ENCODE assay signal across 8 cellular contexts in genomic region chr9:117704024-117704575, GRCh38. TPM values are rescaled to one million over a fixed set of nuclear protein-coding genes. Genes with fewer than 3 reads are reported as not detected.
DNase-seq lines count a peak whose midpoint lies in the region; ATAC-seq, FAIRE-seq and TF ChIP-seq lines count a peak whose summit lies in the region.

Gene TLR4, plus strand, starts transcription at chr9:117704403. Its CDS starts 70 bp downstream, at chr9:117704473.

- TF ChIP-seq RAD21 in liver (IDR thresholded peaks at IDR 0.05) (peak; percentile 36 to 55), HepG2 (CRISPR knock-in tag; IDR thresholded peaks at IDR 0.05) (no peak)

- in situ Hi-C loops in HepG2 (cut with HindIII; ENCODE audit: extremely low pct_ligation_motif_present, low pct_unique_long_range_greater_than_20kb): no loop called here

- no TSS peak for BruUV-seq in HepG2 (replicated peaks; lab: Mats Ljungman, UMichigan)

- H3K27ac ChIP-seq in liver (ENCODE audit: low read depth in 1 of 2, low read length in 2 of 2) (peak within 1 kb of the TSS; percentile 77 to 93), HepG2 (ENCODE audit: extremely low read length, insufficient read depth, low read length) (no peak within 1 kb of the TSS), esophagus muscularis mucosa (replicated peaks in 1 of 4) (peak within 1 kb of the TSS; percentile 73 to 80 (median 76))

- intact Hi-C loops in HepG2 (cut with micrococcal nuclease; ENCODE audit: unreplicated experiment) (no loop called here), esophagus muscularis mucosa (cut with DNase I) (no loop called here), natural killer cell (cut with micrococcal nuclease) (no loop called here)
- intact Hi-C loops in activated T-helper 1 cell treated with anti-CD3 and anti-CD28 coated beads, Interleukin-12 subunit alpha, Interleukin-12 subunit beta, Interleukin-2, Interleukin-4 antibody, amounts not matched to agents 30 ng/mL and 10 ng/mL and 1 ng/mL, durations not matched to agents 14 hours and 24 hours and 36 hours (cut with micrococcal nuclease): no loop called here

- peak within 1 kb of the TSS in 1 of 2 donors; percentile 21 for H3K27ac Mint-ChIP-seq in natural killer cell
- H3K27ac Mint-ChIP-seq in activated T-helper 1 cell treated with anti-CD3 and anti-CD28 coated beads, Interleukin-12 subunit alpha, Interleukin-12 subunit beta, Interleukin-2, Interleukin-4 antibody, amounts not matched to agents 30 ng/mL and 10 ng/mL and 1 ng/mL, durations not matched to agents 14 hours and 24 hours and 36 hours: no peak within 1 kb of the TSS
- H3K27ac Mint-ChIP-seq in activated T-cell treated with anti-CD3 and anti-CD28 coated beads, Interleukin-2, amount 50 U/mL, for 24 hours: no peak within 1 kb of the TSS

- H3K4me2 ChIP-seq in HepG2 (ENCODE audit: low read depth, low read length): no peak within 1 kb of the TSS

- no peak for TF ChIP-seq POLR2A in HepG2 (IDR thresholded peaks at IDR 0.05; ENCODE audit: insufficient read depth in 1 of 2, low read depth in 2 of 2, low read length in 2 of 2)
- TF ChIP-seq POLR2A in esophagus muscularis mucosa (IDR thresholded peaks at IDR 0.05; ENCODE audit: low read depth): peak; percentile 27

- H3K9me3 Mint-ChIP-seq in natural killer cell: peaks cover 0 to 2% of the 10 kb centered on the region in 2 donors
- peaks cover 3% of the 10 kb centered on the region for H3K9me3 Mint-ChIP-seq in activated T-helper 1 cell treated with anti-CD3 and anti-CD28 coated beads, Interleukin-12 subunit alpha, Interleukin-12 subunit beta, Interleukin-2, Interleukin-4 antibody, amounts not matched to agents 30 ng/mL and 10 ng/mL and 1 ng/mL, durations not matched to agents 14 hours and 24 hours and 36 hours
- H3K9me3 Mint-ChIP-seq in activated T-cell treated with anti-CD3 and anti-CD28 coated beads, Interleukin-2, amount 50 U/mL, for 24 hours: no peaks in the 10 kb centered on the region

- no peaks in the 10 kb centered on the region for H3K79me2 ChIP-seq in HepG2 (ENCODE audit: insufficient read depth, low read length)

- H3K27me3 ChIP-seq in liver (ENCODE audit: control insufficient read depth in 4 of 4, insufficient read depth in 4 of 4, low read length in 3 of 4) (no peaks in the 10 kb centered on the region), HepG2 (ENCODE audit: control insufficient read depth in 1 of 2, insufficient read depth in 2 of 2, low read length in 2 of 2) (no peaks in the 10 kb centered on the region), esophagus muscularis mucosa (no peaks in the 10 kb centered on the region)

- H2AFZ ChIP-seq in HepG2 (ENCODE audit: low read length): no peak within 1 kb of the TSS

- H3K4me3 ChIP-seq in liver (ENCODE audit: low read depth in 1 of 3, low read length in 3 of 3): peak within 1 kb of the TSS; percentile 21 to 68 (median 35)
- H3K4me3 ChIP-seq in HepG2 (replicated peaks in 1 of 3; ENCODE audit: insufficient read depth in 1 of 3, low read depth in 2 of 3, low read length in 3 of 3): no peak within 1 kb of the TSS
- H3K4me3 ChIP-seq in esophagus muscularis mucosa: peak within 1 kb of the TSS; percentile 43 to 52 (median 50)

- H4K20me1 ChIP-seq in HepG2 (ENCODE audit: insufficient read depth, low read length): no peaks in the 10 kb centered on the region

- H3K36me3 ChIP-seq in liver (ENCODE audit: control insufficient read depth in 4 of 4, insufficient read depth in 3 of 4, low read depth in 1 of 4, low read length in 3 of 4) (no peaks in the 10 kb centered on the region), HepG2 (replicated peaks in 1 of 2; ENCODE audit: control insufficient read depth in 1 of 2, insufficient read depth in 2 of 2, low read length in 2 of 2) (no peaks in the 10 kb centered on the region), esophagus muscularis mucosa (peaks cover 0 to 11% (median 5%) of the 10 kb centered on the region in 4 donors)

- no peak for TF ChIP-seq EP300 in HepG2 (IDR thresholded peaks at IDR 0.05; ENCODE audit: low read depth in 2 of 2, low read length in 2 of 2)
- no peak for TF ChIP-seq EP300 in HepG2 (CRISPR knock-in tag; IDR thresholded peaks at IDR 0.05; ENCODE audit: borderline replicate concordance)
- TF ChIP-seq EP300 in esophagus muscularis mucosa (IDR thresholded peaks at IDR 0.05): no peak

- 25% methylated on average over 13 of the region's 13 CpGs for WGBS in liver
- WGBS in HepG2 (ENCODE audit: low lambda C conversion rate): 2% methylated on average over 9 of the region's 13 CpGs
- 12% methylated on average over 13 of the region's 13 CpGs for WGBS in esophagus muscularis mucosa

- no peak for TF ChIP-seq CTCF in liver (IDR thresholded peaks at IDR 0.05; ENCODE audit: low read depth, low read length, missing input control)
- no peak for TF ChIP-seq CTCF in HepG2 (CRISPR knock-in tag; IDR thresholded peaks at IDR 0.05)
- no peak for TF ChIP-seq CTCF in esophagus muscularis mucosa (IDR thresholded peaks at IDR 0.05)
- TF ChIP-seq CTCF in natural killer cell (IDR thresholded peaks at IDR 0.05): no peak

- H3K4me1 Mint-ChIP-seq in natural killer cell: peaks cover 3 to 20% of the 10 kb centered on the region in 2 donors
- peaks cover 10% of the 10 kb centered on the region for H3K4me1 Mint-ChIP-seq in activated T-helper 1 cell treated with anti-CD3 and anti-CD28 coated beads, Interleukin-12 subunit alpha, Interleukin-12 subunit beta, Interleukin-2, Interleukin-4 antibody, amounts not matched to agents 30 ng/mL and 10 ng/mL and 1 ng/mL, durations not matched to agents 14 hours and 24 hours and 36 hours (ENCODE audit: low read depth)
- H3K4me1 Mint-ChIP-seq in activated T-cell treated with anti-CD3 and anti-CD28 coated beads, Interleukin-2, amount 50 U/mL, for 24 hours (ENCODE audit: low read depth): no peaks in the 10 kb centered on the region

- POLR2A ChIA-PET in HepG2 (lab: Yijun Ruan, JAX): no interaction called here

- H3K36me3 Mint-ChIP-seq in natural killer cell: no peaks in the 10 kb centered on the region
- no peaks in the 10 kb centered on the region for H3K36me3 Mint-ChIP-seq in activated T-helper 1 cell treated with anti-CD3 and anti-CD28 coated beads, Interleukin-12 subunit alpha, Interleukin-12 subunit beta, Interleukin-2, Interleukin-4 antibody, amounts not matched to agents 30 ng/mL and 10 ng/mL and 1 ng/mL, durations not matched to agents 14 hours and 24 hours and 36 hours (ENCODE audit: low read depth)
- no peaks in the 10 kb centered on the region for H3K36me3 Mint-ChIP-seq in activated T-cell treated with anti-CD3 and anti-CD28 coated beads, Interleukin-2, amount 50 U/mL, for 24 hours (ENCODE audit: low read depth)

- ATAC-seq in HepG2: no peak; the same call in 2 of the 3 replicates
- ATAC-seq in HG03097 (IDR thresholded peaks at IDR 0.05; ENCODE audit: low FRiP score, unreplicated experiment): peak; percentile 99
- ATAC-seq in natural killer cell: peak; percentile 34 to 84 (median 69)

- CTCF ChIA-PET in HepG2 (lab: Yijun Ruan, JAX; ENCODE audit: low intra/inter-chr PET ratio, low total read pairs): no interaction called here

- H3K27me3 Mint-ChIP-seq in natural killer cell (ENCODE audit: low read depth in 2 of 2): peaks cover 0 to 4% of the 10 kb centered on the region in 2 donors
- H3K27me3 Mint-ChIP-seq in activated T-helper 1 cell treated with anti-CD3 and anti-CD28 coated beads, Interleukin-12 subunit alpha, Interleukin-12 subunit beta, Interleukin-2, Interleukin-4 antibody, amounts not matched to agents 30 ng/mL and 10 ng/mL and 1 ng/mL, durations not matched to agents 14 hours and 24 hours and 36 hours (ENCODE audit: insufficient read depth): peaks cover 6% of the 10 kb centered on the region
- H3K27me3 Mint-ChIP-seq in activated T-cell treated with anti-CD3 and anti-CD28 coated beads, Interleukin-2, amount 50 U/mL, for 24 hours: no peaks in the 10 kb centered on the region

- no peak for DNase-seq in HepG2 (ENCODE audit: low spot score)
- peak; percentile 91 for DNase-seq in SIG-M5 treated with dmso at 0.1 percent for 504 hours (lab: John Stamatoyannopoulos, UW; ENCODE audit: unreplicated experiment)
- peak; percentile 95 for DNase-seq in esophagus muscularis mucosa (ENCODE audit: extremely low spot score)
- DNase-seq in natural killer cell: no peak
- no peak for DNase-seq in activated T-helper 1 cell treated with anti-CD3 and anti-CD28 coated beads, Interleukin-12 subunit alpha, Interleukin-12 subunit beta, Interleukin-2, Interleukin-4 antibody, amounts not matched to agents 30 ng/mL and 10 ng/mL and 1 ng/mL, durations not matched to agents 14 hours and 24 hours and 36 hours (ENCODE audit: low spot score)
- no peak for DNase-seq in activated T-cell treated with anti-CD3 and anti-CD28 coated beads, Interleukin-2, amount 50 U/mL, for 24 hours

- FAIRE-seq in HepG2 (lab: Jason Lieb, UNC): no peak

- H3K9me3 ChIP-seq in liver (ENCODE audit: control insufficient read depth in 4 of 4, low read length in 3 of 4): no peaks in the 10 kb centered on the region
- peaks cover 7% of the 10 kb centered on the region for H3K9me3 ChIP-seq in HepG2 (ENCODE audit: low read length)
- no peaks in the 10 kb centered on the region for H3K9me3 ChIP-seq in esophagus muscularis mucosa

- H3K9ac ChIP-seq in liver (ENCODE audit: low read depth in 1 of 2, low read length in 2 of 2) (peak within 1 kb of the TSS; percentile 56 to 81), HepG2 (ENCODE audit: insufficient read depth, low read depth, low read length) (no peak within 1 kb of the TSS)

- peaks cover 0 to 8% (median 1%) of the 10 kb centered on the region in 4 donors for H3K4me1 ChIP-seq in liver (ENCODE audit: control insufficient read depth in 4 of 4, insufficient read depth in 4 of 4, low read length in 3 of 4)
- no peaks in the 10 kb centered on the region for H3K4me1 ChIP-seq in HepG2 (ENCODE audit: insufficient read depth, low read length)
- peaks cover 10 to 24% (median 15%) of the 10 kb centered on the region in 4 donors for H3K4me1 ChIP-seq in esophagus muscularis mucosa

- H3K4me3 Mint-ChIP-seq in natural killer cell: peak within 1 kb of the TSS; percentile 36
- H3K4me3 Mint-ChIP-seq in activated T-helper 1 cell treated with anti-CD3 and anti-CD28 coated beads, Interleukin-12 subunit alpha, Interleukin-12 subunit beta, Interleukin-2, Interleukin-4 antibody, amounts not matched to agents 30 ng/mL and 10 ng/mL and 1 ng/mL, durations not matched to agents 14 hours and 24 hours and 36 hours: no peak within 1 kb of the TSS
- H3K4me3 Mint-ChIP-seq in activated T-cell treated with anti-CD3 and anti-CD28 coated beads, Interleukin-2, amount 50 U/mL, for 24 hours: no peak within 1 kb of the TSS

RNA-seq across cellular contexts. Expression of gene TLR4, which starts in this region (rescaled TPM):
- total RNA-seq in liver: 10 to 100 TPM; 14.5 to 23.3 TPM
- polyA plus RNA-seq in liver: 1 to 10 TPM; 5.4 to 5.6 TPM
- 0.22 and 0.34 TPM in 2 replicates for total RNA-seq in HepG2 (2016; rRNA removed; fragmentation: Illumina TruSeq; extraction: Trizol)
- not detected in 2 replicates for total RNA-seq in HepG2 (2016; cell fraction: cytosol; rRNA removed; fragmentation: Illumina TruSeq; extraction: Trizol; ENCODE audit: low read depth)
- 0.26 and 0.27 TPM in 2 replicates for total RNA-seq in HepG2 (2016; cell fraction: insoluble cytoplasmic fraction; rRNA removed; fragmentation: Illumina TruSeq; extraction: Trizol)
- 0.07 and 0.19 TPM in 2 replicates for total RNA-seq in HepG2 (2016; cell fraction: membrane; rRNA removed; fragmentation: Illumina TruSeq; extraction: Trizol)
- total RNA-seq in HepG2 (2016; cell fraction: nucleus; rRNA removed; fragmentation: Illumina TruSeq; extraction: Trizol): 0.34 and 0.84 TPM in 2 replicates
- 0.07 TPM in 2 replicates for polyA plus RNA-seq in HepG2 (2011; rRNA removed)
- polyA plus RNA-seq in HepG2 (2011; cell fraction: cytosol; rRNA removed): 0.01 and 0.08 TPM in 2 replicates
- 0.05 TPM in 2 replicates for polyA plus RNA-seq in HepG2 (2011; cell fraction: nucleus; rRNA removed)
- polyA plus RNA-seq in HepG2 (2012): 0.05 and 0.11 TPM in 2 replicates
- polyA plus RNA-seq in HepG2 (2016; cell fraction: cytosol; fragmentation: Illumina TruSeq; extraction: Trizol; ENCODE audit: low read depth): 0.02 TPM in 1 of 2 replicates, not detected in the other
- 0.16 and 0.27 TPM in 2 replicates for polyA plus RNA-seq in HepG2 (2016; cell fraction: insoluble cytoplasmic fraction; fragmentation: Illumina TruSeq; extraction: Trizol; ENCODE audit: low read depth)
- polyA plus RNA-seq in HepG2 (2016; cell fraction: membrane; fragmentation: Illumina TruSeq; extraction: Trizol; ENCODE audit: low read depth): 0.03 and 0.05 TPM in 2 replicates
- polyA plus RNA-seq in HepG2 (2016; cell fraction: nucleus; fragmentation: Illumina TruSeq; extraction: Trizol; ENCODE audit: insufficient read depth, low read depth): 0.11 and 0.15 TPM in 2 replicates
- 0.32 and 4.3 TPM in 2 replicates for polyA minus RNA-seq in HepG2 (2011; rRNA and poly(A)+ RNA removed; ENCODE audit: low replicate concordance)
- polyA minus RNA-seq in HepG2 (2011; cell fraction: cytosol; rRNA and poly(A)+ RNA removed): 0.09 and 0.20 TPM in 2 replicates
- polyA minus RNA-seq in HepG2 (2011; cell fraction: nucleus; rRNA and poly(A)+ RNA removed): 0.37 and 0.52 TPM in 2 replicates
- total RNA-seq in esophagus muscularis mucosa: 10 to 100 TPM in 3 of 4 donors, 1 to 10 TPM in 1; 9.7 to 46.7 (median 17.9) TPM
- total RNA-seq in natural killer cell: 10 to 100 TPM in 1 of 3 donors, 1 to 10 TPM in 2; 1.4 to 15.4 (median 2.2) TPM
- total RNA-seq in activated T-helper 1 cell treated with anti-CD3 and anti-CD28 coated beads, Interleukin-12 subunit alpha, Interleukin-12 subunit beta, Interleukin-2, Interleukin-4 antibody, amounts not matched to agents 30 ng/mL and 10 ng/mL and 1 ng/mL, durations not matched to agents 14 hours and 24 hours and 36 hours: not detected in 2 replicates

Comparison
In these comparisons a context has a peak if more than half of its experiments do, and no peak if none do; other contexts are left out.
1. H3K4me3 ChIP-seq: peak in liver (3 of 3) and esophagus muscularis mucosa (4 of 4); none in HepG2 (0 of 3).
2. DNase-seq: peak in SIG-M5 treated with dmso at 0.1 percent for 504 hours (single experiment) and esophagus muscularis mucosa (single experiment); none in HepG2 (single experiment), natural killer cell (single experiment), activated T-helper 1 cell treated with anti-CD3 and anti-CD28 coated beads, Interleukin-12 subunit alpha, Interleukin-12 subunit beta, Interleukin-2, Interleukin-4 antibody, amounts not matched to agents 30 ng/mL and 10 ng/mL and 1 ng/mL, durations not matched to agents 14 hours and 24 hours and 36 hours (single experiment) and activated T-cell treated with anti-CD3 and anti-CD28 coated beads, Interleukin-2, amount 50 U/mL, for 24 hours (single experiment).